In genomic region chr18:74288730-74289129, GRCh38 we compare ENCODE assay signal across 13 cellular contexts. TPM values are rescaled to one million over a fixed set of nuclear protein-coding genes. Genes with fewer than 3 reads are reported as not detected.
A peak's percentile ranks its signal among the peaks of the same experiment; 100 is the strongest.
DNase-seq lines count a peak whose midpoint lies in the region; ATAC-seq and TF ChIP-seq lines count a peak whose summit lies in the region.
"Had no signal": no experiment of that assay in that cellular context is flagged by ENCODE, and none has a peak within 500 bp of the region (broad histone marks: within the 10 kb centered on the region; RNA-seq: fewer than 3 reads in every experiment).

No MANE protein-coding gene starts in this region.

- H3K79me2 ChIP-seq in GM23338 (replicated peaks; ENCODE audit: insufficient read depth) (peaks cover 73% of the 10 kb centered on the region), smooth muscle cell (ENCODE audit: low read depth) (peaks cover 25% of the 10 kb centered on the region)

- H3K4me2 ChIP-seq in GM23338 (peak overlapping the region; percentile 73), smooth muscle cell (peak overlapping the region; percentile 0)

- no peak overlapping the region for H2AFZ ChIP-seq in GM23338
- no peak overlapping the region for H2AFZ ChIP-seq in smooth muscle cell (ENCODE audit: low read depth)

- WGBS in smooth muscle cell (ENCODE audit: low lambda C conversion rate), result 60% methylated on average over 9 of the region's 9 CpGs

- DNase-seq in GM23338 (ENCODE audit: low spot score), result no peak
- DNase-seq in activated T-helper 1 cell treated with anti-CD3 and anti-CD28 coated beads, Interleukin-12 subunit alpha, Interleukin-12 subunit beta, Interleukin-2, Interleukin-4 antibody, amounts not matched to agents 30 ng/mL and 10 ng/mL and 1 ng/mL, durations not matched to agents 14 hours and 24 hours and 36 hours (ENCODE audit: low spot score), result no peak
- DNase-seq in kidney tubule cell (ENCODE audit: low spot score), result peak; percentile 41
- DNase-seq in smooth muscle cell (lab: John Stamatoyannopoulos, UW; ENCODE audit: unreplicated experiment), result no peak
- DNase-seq in amygdala (lab: John Stamatoyannopoulos, UW), result no peak
- no peak for DNase-seq in NCI-H146 treated with DMSO at 0.1 percent for 48 hours (lab: John Stamatoyannopoulos, UW; ENCODE audit: unreplicated experiment)
- no peak for DNase-seq in SHP77 treated with DMSO at 0.1 percent for 48 hours (lab: John Stamatoyannopoulos, UW)
- DNase-seq in NOMO-1 (lab: John Stamatoyannopoulos, UW; ENCODE audit: unreplicated experiment in 2 of 2), result no peak
- DNase-seq: cortex of kidney; midbrain; NCI-H2171; stimulated activated CD4-positive, alpha-beta T cell treated with anti-CD3 and anti-CD28 coated beads, Interleukin-12 subunit alpha, Interleukin-12 subunit beta, amount 100 ng/mL, for 4 hours had no signal

- no peaks in the 10 kb centered on the region for H4K20me1 ChIP-seq in GM23338 (replicated peaks; ENCODE audit: insufficient read depth)
- H4K20me1 ChIP-seq in smooth muscle cell (ENCODE audit: low read depth), result no peaks in the 10 kb centered on the region

- no peak for ATAC-seq in GM23338

- peak overlapping the region; percentile 89 for H3K27ac Mint-ChIP-seq in GM23338
- no peak overlapping the region for H3K27ac Mint-ChIP-seq in activated T-helper 1 cell treated with anti-CD3 and anti-CD28 coated beads, Interleukin-12 subunit alpha, Interleukin-12 subunit beta, Interleukin-2, Interleukin-4 antibody, amounts not matched to agents 30 ng/mL and 10 ng/mL and 1 ng/mL, durations not matched to agents 14 hours and 24 hours and 36 hours
- H3K27ac Mint-ChIP-seq: activated T-helper 2 cell treated with anti-CD3 and anti-CD28 coated beads, Interferon-gamma antibody, Interleukin-2, Interleukin-4, amounts not matched to agents 10 μg/mL and 5 μg/mL and 100 μg/mL, durations not matched to agents 14 hours and 24 hours and 36 hours had no signal

- H3K27me3 Mint-ChIP-seq in GM23338 (ENCODE audit: insufficient read depth, low read depth, poor library complexity), result peaks cover 3% of the 10 kb centered on the region
- peaks cover 20% of the 10 kb centered on the region for H3K27me3 Mint-ChIP-seq in activated T-helper 1 cell treated with anti-CD3 and anti-CD28 coated beads, Interleukin-12 subunit alpha, Interleukin-12 subunit beta, Interleukin-2, Interleukin-4 antibody, amounts not matched to agents 30 ng/mL and 10 ng/mL and 1 ng/mL, durations not matched to agents 14 hours and 24 hours and 36 hours (ENCODE audit: insufficient read depth)

- H3K27ac ChIP-seq in GM23338 (ENCODE audit: low read depth), result no peak overlapping the region; the same call in 1 of the 2 replicates
- no peak overlapping the region for H3K27ac ChIP-seq in smooth muscle cell (ENCODE audit: low read depth)

- H3K36me3 ChIP-seq in GM23338 (ENCODE audit: insufficient read depth), result no peaks in the 10 kb centered on the region; the same call in 1 of the 2 replicates
- H3K36me3 ChIP-seq in smooth muscle cell (ENCODE audit: low read depth), result no peaks in the 10 kb centered on the region

- peaks cover 18% of the 10 kb centered on the region; the same call in 2 of the 3 replicates for H3K36me3 Mint-ChIP-seq in GM23338 (ENCODE audit: low read depth)
- H3K36me3 Mint-ChIP-seq in activated T-helper 1 cell treated with anti-CD3 and anti-CD28 coated beads, Interleukin-12 subunit alpha, Interleukin-12 subunit beta, Interleukin-2, Interleukin-4 antibody, amounts not matched to agents 30 ng/mL and 10 ng/mL and 1 ng/mL, durations not matched to agents 14 hours and 24 hours and 36 hours (ENCODE audit: low read depth), result peaks cover 2% of the 10 kb centered on the region

- peaks cover 5% of the 10 kb centered on the region; the same call in 1 of the 2 replicates for H3K9me2 ChIP-seq in GM23338 (ENCODE audit: insufficient read depth)

- no peak overlapping the region for H3K4me3 ChIP-seq in GM23338
- peak overlapping the region; percentile 27 for H3K4me3 ChIP-seq in smooth muscle cell

- TF ChIP-seq CTCF in GM23338 (conservative IDR thresholded peaks at IDR 0.05; ENCODE audit: low read depth in 2 of 2) (no peak), smooth muscle cell (IDR thresholded peaks at IDR 0.05; ENCODE audit: borderline replicate concordance, insufficient read depth, poor library complexity, severe bottlenecking) (no peak)

- no peaks in the 10 kb centered on the region for H3K9me3 ChIP-seq in smooth muscle cell (replicated peaks; ENCODE audit: low read depth)

- H3F3A ChIP-seq in GM23338 (replicated peaks; ENCODE audit: low read depth) (0 out of 2 replicates have a peak, but pooled peaks cover 3% of the 10 kb centered on the region), smooth muscle cell (ENCODE audit: low read depth) (peaks cover 7% of the 10 kb centered on the region)

- H3K4me1 ChIP-seq in GM23338 (ENCODE audit: insufficient read depth) (peaks cover 41% of the 10 kb centered on the region), smooth muscle cell (ENCODE audit: low read depth) (peaks cover 8% of the 10 kb centered on the region)

- H3K4me3 Mint-ChIP-seq in GM23338, result no peak overlapping the region; the same call in 2 of the 3 replicates
- H3K4me3 Mint-ChIP-seq in activated T-helper 1 cell treated with anti-CD3 and anti-CD28 coated beads, Interleukin-12 subunit alpha, Interleukin-12 subunit beta, Interleukin-2, Interleukin-4 antibody, amounts not matched to agents 30 ng/mL and 10 ng/mL and 1 ng/mL, durations not matched to agents 14 hours and 24 hours and 36 hours, result peak overlapping the region; percentile 3

- H3K9ac ChIP-seq in smooth muscle cell (ENCODE audit: low read depth), result no peak overlapping the region

- H3K9me3 Mint-ChIP-seq in GM23338, result no peaks in the 10 kb centered on the region
- H3K9me3 Mint-ChIP-seq in activated T-helper 1 cell treated with anti-CD3 and anti-CD28 coated beads, Interleukin-12 subunit alpha, Interleukin-12 subunit beta, Interleukin-2, Interleukin-4 antibody, amounts not matched to agents 30 ng/mL and 10 ng/mL and 1 ng/mL, durations not matched to agents 14 hours and 24 hours and 36 hours, result no peaks in the 10 kb centered on the region
- H3K9me3 Mint-ChIP-seq: activated T-helper 2 cell treated with anti-CD3 and anti-CD28 coated beads, Interferon-gamma antibody, Interleukin-2, Interleukin-4, amounts not matched to agents 10 μg/mL and 5 μg/mL and 100 μg/mL, durations not matched to agents 14 hours and 24 hours and 36 hours had no signal

- peaks cover 51% of the 10 kb centered on the region for H3K4me1 Mint-ChIP-seq in GM23338
- peaks cover 14% of the 10 kb centered on the region for H3K4me1 Mint-ChIP-seq in activated T-helper 1 cell treated with anti-CD3 and anti-CD28 coated beads, Interleukin-12 subunit alpha, Interleukin-12 subunit beta, Interleukin-2, Interleukin-4 antibody, amounts not matched to agents 30 ng/mL and 10 ng/mL and 1 ng/mL, durations not matched to agents 14 hours and 24 hours and 36 hours (ENCODE audit: low read depth)

- no peaks in the 10 kb centered on the region for H3K27me3 ChIP-seq in GM23338 (ENCODE audit: insufficient read depth)
- H3K27me3 ChIP-seq in smooth muscle cell (ENCODE audit: low read depth), result no peaks in the 10 kb centered on the region

- intact Hi-C loops in activated T-helper 1 cell treated with anti-CD3 and anti-CD28 coated beads, Interleukin-12 subunit alpha, Interleukin-12 subunit beta, Interleukin-2, Interleukin-4 antibody, amounts not matched to agents 30 ng/mL and 10 ng/mL and 1 ng/mL, durations not matched to agents 14 hours and 24 hours and 36 hours (cut with micrococcal nuclease), result no loop called here

TF ChIP-seq in GM23338, 12 proteins besides CTCF, POLR2A, EP300 and RAD21:
- no peak for TF ChIP-seq POLR2AphosphoS5 (IDR thresholded peaks at IDR 0.05; ENCODE audit: low read depth)
- TF ChIP-seq, protein P1, sequence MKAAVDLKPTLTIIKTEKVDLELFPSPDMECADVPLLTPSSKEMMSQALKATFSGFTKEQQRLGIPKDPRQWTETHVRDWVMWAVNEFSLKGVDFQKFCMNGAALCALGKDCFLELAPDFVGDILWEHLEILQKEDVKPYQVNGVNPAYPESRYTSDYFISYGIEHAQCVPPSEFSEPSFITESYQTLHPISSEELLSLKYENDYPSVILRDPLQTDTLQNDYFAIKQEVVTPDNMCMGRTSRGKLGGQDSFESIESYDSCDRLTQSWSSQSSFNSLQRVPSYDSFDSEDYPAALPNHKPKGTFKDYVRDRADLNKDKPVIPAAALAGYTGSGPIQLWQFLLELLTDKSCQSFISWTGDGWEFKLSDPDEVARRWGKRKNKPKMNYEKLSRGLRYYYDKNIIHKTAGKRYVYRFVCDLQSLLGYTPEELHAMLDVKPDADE (IDR thresholded peaks at IDR 0.05), result no peak

RNA-seq across cellular contexts. Expression of gene CYB5A, which starts 3.0 kb away (rescaled TPM):
- total RNA-seq in GM23338 (2014; rRNA removed; shearing (Covaris generic)), result 122 and 136 TPM in 2 replicates
- 274 and 283 TPM in 2 replicates for polyA plus RNA-seq in GM23338 (2016; fragmentation: Nextera tagmentation; extraction: Ambion mirVana)
- total RNA-seq in activated T-helper 1 cell treated with anti-CD3 and anti-CD28 coated beads, Interleukin-12 subunit alpha, Interleukin-12 subunit beta, Interleukin-2, Interleukin-4 antibody, amounts not matched to agents 30 ng/mL and 10 ng/mL and 1 ng/mL, durations not matched to agents 14 hours and 24 hours and 36 hours, result 36.0 and 40.5 TPM in 2 replicates
- total RNA-seq in smooth muscle cell, result 52.8 and 61.5 TPM in 2 replicates
- polyA plus RNA-seq in smooth muscle cell, result 77.6 and 83.2 TPM in 2 replicates

RNA-seq across cellular contexts. Expression of gene C18orf63, which starts 26.9 kb away (rescaled TPM):
- total RNA-seq in GM23338 (2014; rRNA removed; shearing (Covaris generic)), result not detected in 2 replicates
- polyA plus RNA-seq in GM23338 (2016; fragmentation: Nextera tagmentation; extraction: Ambion mirVana) (not detected in 2 replicates), smooth muscle cell (not detected in 2 replicates)
- total RNA-seq in activated T-helper 1 cell treated with anti-CD3 and anti-CD28 coated beads, Interleukin-12 subunit alpha, Interleukin-12 subunit beta, Interleukin-2, Interleukin-4 antibody, amounts not matched to agents 30 ng/mL and 10 ng/mL and 1 ng/mL, durations not matched to agents 14 hours and 24 hours and 36 hours, result not detected in 2 replicates
- total RNA-seq in smooth muscle cell, result not detected in 2 replicates
- total RNA-seq: activated T-helper 2 cell treated with anti-CD3 and anti-CD28 coated beads, Interferon-gamma antibody, Interleukin-2, Interleukin-4, amounts not matched to agents 10 μg/mL and 5 μg/mL and 100 μg/mL, durations not matched to agents 14 hours and 24 hours and 36 hours had no signal
